In genomic region chr5:2800035-2800434, GRCh38 we compare ENCODE assay signal across 8 cellular contexts. TPM values are rescaled to one million over a fixed set of nuclear protein-coding genes. Genes with fewer than 3 reads are reported as not detected.
"Had no signal": no experiment of that assay in that cellular context is flagged by ENCODE, and none has a peak within 500 bp of the region (broad histone marks: within the 10 kb centered on the region; RNA-seq: fewer than 3 reads in every experiment).

No MANE protein-coding gene starts in this region.

- DNase-seq: H9, HCEC 1CT, IMR-90 had no signal

- FAIRE-seq: H1, H54, HTR-8/SVneo, K562 had no signal

- ATAC-seq: GM23338, K562 had no signal

- H3K4me3 ChIP-seq: GM23338, K562 had no signal

RNA-seq across cellular contexts. Expression of gene IRX2, which starts 48.6 kb away (rescaled TPM):
- polyA plus RNA-seq: K562 had no signal
